In genomic region chr3:31704651-31705179, GRCh38 we compare ENCODE assay signal across 10 cellular contexts.
A peak's percentile ranks its signal among the peaks of the same experiment; 100 is the strongest.
DNase-seq lines count a peak whose midpoint lies in the region; ATAC-seq, FAIRE-seq and TF ChIP-seq lines count a peak whose summit lies in the region.
"Had no signal": no experiment of that assay in that cellular context is flagged by ENCODE, and none has a peak within 500 bp of the region (broad histone marks: within the 10 kb centered on the region; RNA-seq: fewer than 3 reads in every experiment).

No MANE protein-coding gene starts in this region.

- H3K27me3 ChIP-seq in thoracic aorta (replicated peaks; ENCODE audit: insufficient read depth): no peaks in the 10 kb centered on the region
- H3K27me3 ChIP-seq: heart right ventricle, SJSA1 had no signal

- H3K9ac ChIP-seq in kidney (ENCODE audit: low read length in 2 of 2): no peak overlapping the region

- DNase-seq in activated T-cell treated with anti-CD3 and anti-CD28 coated beads for 48 hours (ENCODE audit: low read depth): peak; percentile 6
- no peak for DNase-seq in activated T-cell treated with anti-CD3 and anti-CD28 coated beads, Interleukin-2, amount 50 U/mL, for 1 hour
- DNase-seq in kidney: peak; percentile 77
- DNase-seq in thoracic aorta (ENCODE audit: low spot score): no peak
- DNase-seq in cerebellar nuclear complex (lab: John Stamatoyannopoulos, UW): no peak
- DNase-seq in HuH-7 (ENCODE audit: low spot score): no peak

- intact Hi-C loops in kidney (cut with DNase I): no loop called here

- H3K27ac ChIP-seq in kidney (ENCODE audit: low read depth in 2 of 2, low read length in 2 of 2): peak overlapping the region in 1 of 2 donors; percentile 23
- H3K27ac ChIP-seq in thoracic aorta: no peak overlapping the region
- H3K27ac ChIP-seq: heart right ventricle, SJSA1 had no signal

- H3K36me3 ChIP-seq in kidney (ENCODE audit: control insufficient read depth in 1 of 2, insufficient read depth in 2 of 2, low read length in 2 of 2) (peaks cover 11 to 12% of the 10 kb centered on the region in 2 donors), thoracic aorta (peaks cover 6% of the 10 kb centered on the region)

- peaks cover 13% of the 10 kb centered on the region for H3K4me1 Mint-ChIP-seq in T-helper 1 cell treated with Interleukin-12 subunit alpha and Interleukin-12 subunit beta and Interleukin-4 antibody, amounts not matched to agents 30 μg/mL and 1 μg/mL, for 36 hours (ENCODE audit: low read depth)

- H3K4me1 ChIP-seq in kidney (ENCODE audit: control insufficient read depth in 1 of 2, insufficient read depth in 1 of 2, low read depth in 1 of 2, low read length in 2 of 2): no peaks in the 10 kb centered on the region
- peaks cover 0 to 11% of the 10 kb centered on the region in 2 donors for H3K4me1 ChIP-seq in thoracic aorta (ENCODE audit: control insufficient read depth in 1 of 2, low read depth in 2 of 2)

- ATAC-seq in thoracic aorta (ENCODE audit: insufficient number of reproducible peaks, low FRiP score, low read depth): peak; percentile 41
- no peak for ATAC-seq in HG03175 (IDR thresholded peaks at IDR 0.05; ENCODE audit: unreplicated experiment)

- H3K9me3 ChIP-seq in kidney (ENCODE audit: control insufficient read depth in 1 of 2, low read length in 2 of 2): no peaks in the 10 kb centered on the region
- no peaks in the 10 kb centered on the region for H3K9me3 ChIP-seq in thoracic aorta
- H3K9me3 ChIP-seq: heart right ventricle, SJSA1 had no signal

- TF ChIP-seq CTCF in kidney (IDR thresholded peaks at IDR 0.05; ENCODE audit: borderline replicate concordance, extremely low read depth, insufficient read depth) (no peak), thoracic aorta (IDR thresholded peaks at IDR 0.05) (no peak)

- H3K27ac Mint-ChIP-seq in T-helper 1 cell treated with Interleukin-12 subunit alpha and Interleukin-12 subunit beta and Interleukin-4 antibody, amounts not matched to agents 30 μg/mL and 1 μg/mL, for 36 hours: peak overlapping the region; percentile 47

- H3K4me3 ChIP-seq in kidney (ENCODE audit: low read length in 2 of 2) (no peak overlapping the region), thoracic aorta (no peak overlapping the region)
- H3K4me3 ChIP-seq: heart right ventricle, SJSA1 had no signal

- FAIRE-seq in kidney (lab: Jason Lieb, UNC): no peak

- no peaks in the 10 kb centered on the region for H3K36me3 Mint-ChIP-seq in T-helper 1 cell treated with Interleukin-12 subunit alpha and Interleukin-12 subunit beta and Interleukin-4 antibody, amounts not matched to agents 30 μg/mL and 1 μg/mL, for 36 hours (ENCODE audit: low read depth)

- no peaks in the 10 kb centered on the region for H3K9me3 Mint-ChIP-seq in T-helper 1 cell treated with Interleukin-12 subunit alpha and Interleukin-12 subunit beta and Interleukin-4 antibody, amounts not matched to agents 30 μg/mL and 1 μg/mL, for 36 hours

- no peak overlapping the region for H3K4me3 Mint-ChIP-seq in T-helper 1 cell treated with Interleukin-12 subunit alpha and Interleukin-12 subunit beta and Interleukin-4 antibody, amounts not matched to agents 30 μg/mL and 1 μg/mL, for 36 hours

- H3K27me3 Mint-ChIP-seq in T-helper 1 cell treated with Interleukin-12 subunit alpha and Interleukin-12 subunit beta and Interleukin-4 antibody, amounts not matched to agents 30 μg/mL and 1 μg/mL, for 36 hours (ENCODE audit: low read depth): no peaks in the 10 kb centered on the region

Comparison
In these comparisons a context has a peak if more than half of its experiments do, and no peak if none do; other contexts are left out.
1. DNase-seq: peak in activated T-cell treated with anti-CD3 and anti-CD28 coated beads for 48 hours (single experiment) and kidney (single experiment); none in activated T-cell treated with anti-CD3 and anti-CD28 coated beads, Interleukin-2, amount 50 U/mL, for 1 hour (single experiment), thoracic aorta (single experiment), cerebellar nuclear complex (0 of 2) and HuH-7 (single experiment).